ENCODE assay signal across 20 cellular contexts in the genomic region with DNA sequence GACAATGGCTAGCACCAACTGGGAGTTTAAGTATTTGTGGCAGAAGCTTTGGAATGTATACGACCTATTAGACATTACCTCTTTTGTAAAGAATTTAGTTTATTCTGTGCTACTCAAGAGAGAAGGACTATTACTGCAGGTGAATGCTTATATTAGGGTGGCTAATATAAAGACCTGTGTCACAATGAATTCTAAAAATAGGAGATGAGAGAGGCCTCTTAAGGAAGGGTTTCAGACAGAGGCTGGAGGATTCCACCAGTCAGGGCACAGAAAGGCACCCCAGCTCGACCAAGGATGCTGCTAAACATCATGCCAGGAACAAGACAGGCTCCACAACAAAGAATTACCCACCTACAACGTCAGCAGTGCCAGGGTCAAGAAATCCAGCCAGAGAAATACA.
"Had no signal": no experiment of that assay in that cellular context is flagged by ENCODE, and none has a peak within 500 bp of the region (broad histone marks: within the 10 kb centered on the region; RNA-seq: fewer than 3 reads in every experiment).

No MANE protein-coding gene starts in this region.

- H3K9me3 Mint-ChIP-seq: activated CD4-positive, alpha-beta T cell treated with anti-CD3 and anti-CD28 coated beads, Interleukin-2, amount 10 ng/mL, durations not matched to agents 24 days and 14 days; activated naive CD8-positive, alpha-beta T cell treated with anti-CD3 and anti-CD28 coated beads, Interleukin-2, amount 10 ng/mL, durations not matched to agents 7 days and 5 days; activated T-cell treated with anti-CD3 and anti-CD28 coated beads, Interleukin-2, amount 50 U/mL, for 24 hours; activated T-helper 2 cell treated with anti-CD3 and anti-CD28 coated beads, Interferon-gamma antibody, Interleukin-2, Interleukin-4, amounts not matched to agents 10 μg/mL and 5 μg/mL and 100 μg/mL, durations not matched to agents 14 hours and 24 hours and 36 hours; natural killer cell; stimulated activated naive CD8-positive, alpha-beta T cell treated with anti-CD3 and anti-CD28 coated beads, Interleukin-15, Interleukin-2, amounts not matched to agents 100 ng/mL and 50 ng/mL, for 24 hours; type B pancreatic cell had no signal

- H3K9me3 ChIP-seq: suprapubic skin had no signal

- H3K27me3 Mint-ChIP-seq: activated T-cell treated with anti-CD3 and anti-CD28 coated beads, Interleukin-2, amount 50 U/mL, for 24 hours; stimulated activated naive CD8-positive, alpha-beta T cell treated with anti-CD3 and anti-CD28 coated beads, Interleukin-15, Interleukin-2, amounts not matched to agents 100 ng/mL and 50 ng/mL, for 24 hours; type B pancreatic cell had no signal

- H3K27ac Mint-ChIP-seq: activated CD4-positive, alpha-beta T cell treated with anti-CD3 and anti-CD28 coated beads, Interleukin-2, amount 10 ng/mL, durations not matched to agents 24 days and 14 days; activated CD8-positive, alpha-beta T cell treated with anti-CD3 and anti-CD28 coated beads, Interleukin-2, amount 10 ng/mL, durations not matched to agents 7 days and 5 days; activated naive CD8-positive, alpha-beta T cell treated with anti-CD3 and anti-CD28 coated beads, Interleukin-2, amount 10 ng/mL, durations not matched to agents 7 days and 5 days; activated T-cell treated with anti-CD3 and anti-CD28 coated beads, Interleukin-2, amount 50 U/mL, for 24 hours; activated T-helper 2 cell treated with anti-CD3 and anti-CD28 coated beads, Interferon-gamma antibody, Interleukin-2, Interleukin-4, amounts not matched to agents 10 μg/mL and 5 μg/mL and 100 μg/mL, durations not matched to agents 14 hours and 24 hours and 36 hours; natural killer cell; stimulated activated naive CD8-positive, alpha-beta T cell treated with anti-CD3 and anti-CD28 coated beads, Interleukin-15, Interleukin-2, amounts not matched to agents 100 ng/mL and 50 ng/mL, for 24 hours; type B pancreatic cell had no signal

- ATAC-seq: activated CD8-positive, alpha-beta T cell treated with anti-CD3 and anti-CD28 coated beads, Interleukin-2, amount 10 ng/mL, durations not matched to agents 7 days and 5 days; natural killer cell had no signal

- H3K36me3 ChIP-seq: suprapubic skin had no signal

- H3K27ac ChIP-seq: parathyroid adenoma, SK-N-MC, suprapubic skin had no signal

- H3K27me3 ChIP-seq: suprapubic skin had no signal

- H3K9ac ChIP-seq: parathyroid adenoma had no signal

- H2AFZ ChIP-seq: parathyroid adenoma had no signal

- H3K4me3 Mint-ChIP-seq: activated CD4-positive, alpha-beta T cell treated with anti-CD3 and anti-CD28 coated beads, Interleukin-2, amount 10 ng/mL, durations not matched to agents 24 days and 14 days; activated CD8-positive, alpha-beta T cell treated with anti-CD3 and anti-CD28 coated beads, Interleukin-2, amount 10 ng/mL, durations not matched to agents 7 days and 5 days; activated naive CD8-positive, alpha-beta T cell treated with anti-CD3 and anti-CD28 coated beads, Interleukin-2, amount 10 ng/mL, durations not matched to agents 7 days and 5 days; activated T-cell treated with anti-CD3 and anti-CD28 coated beads, Interleukin-2, amount 50 U/mL, for 24 hours; natural killer cell; stimulated activated naive CD8-positive, alpha-beta T cell treated with anti-CD3 and anti-CD28 coated beads, Interleukin-15, Interleukin-2, amounts not matched to agents 100 ng/mL and 50 ng/mL, for 24 hours; type B pancreatic cell had no signal

- DNase-seq: activated CD4-positive, alpha-beta T cell treated with anti-CD3 and anti-CD28 coated beads, Interleukin-2, amount 10 ng/mL, durations not matched to agents 24 days and 14 days; activated CD8-positive, alpha-beta T cell treated with anti-CD3 and anti-CD28 coated beads, Interleukin-2, amount 10 ng/mL, durations not matched to agents 7 days and 5 days; activated naive CD4-positive, alpha-beta T cell treated with Interleukin-2 at 50 U/mL for 16 hours; activated naive CD8-positive, alpha-beta T cell treated with anti-CD3 and anti-CD28 coated beads, Interleukin-2, amount 10 ng/mL, durations not matched to agents 7 days and 5 days; activated T-cell treated with anti-CD3 and anti-CD28 coated beads, Interleukin-2, amount 50 U/mL, for 24 hours; aorta; hippocampal formation; kidney; mesenchymal stem cell; natural killer cell; retina; stimulated activated CD4-positive, alpha-beta T cell treated with anti-CD3 and anti-CD28 coated beads, Interleukin-2, amount 100 ng/mL, for 48 hours; T-helper 1 cell; T-helper 9 cell had no signal

- H3K36me3 Mint-ChIP-seq: activated naive CD8-positive, alpha-beta T cell treated with anti-CD3 and anti-CD28 coated beads, Interleukin-2, amount 10 ng/mL, durations not matched to agents 7 days and 5 days; natural killer cell had no signal

- H3K4me1 ChIP-seq: parathyroid adenoma, suprapubic skin had no signal

- H3K4me1 Mint-ChIP-seq: activated CD4-positive, alpha-beta T cell treated with anti-CD3 and anti-CD28 coated beads, Interleukin-2, amount 10 ng/mL, durations not matched to agents 24 days and 14 days; activated naive CD8-positive, alpha-beta T cell treated with anti-CD3 and anti-CD28 coated beads, Interleukin-2, amount 10 ng/mL, durations not matched to agents 7 days and 5 days; natural killer cell had no signal

- H3K4me3 ChIP-seq: SK-N-MC, suprapubic skin had no signal
